9 cellular contexts compared by ENCODE assay signal in genomic region chr20:43349841-43350240, GRCh38.
"Had no signal": no experiment of that assay in that cellular context is flagged by ENCODE, and none has a peak within 500 bp of the region (broad histone marks: within the 10 kb centered on the region; RNA-seq: fewer than 3 reads in every experiment).

No MANE protein-coding gene starts in this region.

- FAIRE-seq: H1, H54, K562 had no signal

- H3K27ac ChIP-seq: HL-60 had no signal

- H3K4me3 ChIP-seq: GM23338, K562 had no signal

- H3K4me2 ChIP-seq: GM23338 had no signal

- ATAC-seq: GM23338, K562 had no signal

- H2AFZ ChIP-seq: GM23338 had no signal

- DNase-seq: H9, HCEC 1CT, IMR-90, KG1 had no signal
